Comparison of ENCODE assay signal across 2 cellular contexts in the genomic region with DNA sequence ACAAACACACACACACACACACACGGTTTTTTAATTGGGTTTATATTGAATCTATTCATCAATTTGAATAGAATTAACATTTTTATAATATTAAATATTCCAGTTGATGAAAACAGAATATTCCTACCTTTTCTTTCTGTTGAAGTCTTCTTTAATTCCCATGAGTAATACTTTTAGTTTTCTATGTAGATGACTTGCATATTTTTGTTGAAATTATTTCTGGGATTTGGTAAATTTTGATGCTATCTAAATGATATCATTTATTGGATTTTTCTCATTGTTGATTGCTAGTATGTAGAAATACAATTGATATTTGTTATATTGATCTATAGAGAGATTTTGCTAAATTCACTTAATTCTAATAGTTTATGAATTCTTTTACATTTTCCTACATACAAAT.
TF ChIP-seq lines count a peak whose summit lies in the region.

No MANE protein-coding gene starts in this region.

TF ChIP-seq in A549, 52 proteins besides CTCF, POLR2A, EP300 and RAD21:
- no peak for TF ChIP-seq USF2 (IDR thresholded peaks at IDR 0.05)
- TF ChIP-seq NPAS2 (CRISPR knock-in tag; IDR thresholded peaks at IDR 0.05; ENCODE audit: borderline replicate concordance), result no peak
- TF ChIP-seq ESRRA (IDR thresholded peaks at IDR 0.05; ENCODE audit: borderline replicate concordance, low read length), result no peak
- TF ChIP-seq TFCP2L1 (CRISPR knock-in tag; IDR thresholded peaks at IDR 0.05), result no peak
- TF ChIP-seq RCOR1 (IDR thresholded peaks at IDR 0.05; ENCODE audit: low read depth, low read length), result no peak
- TF ChIP-seq HOXB5 (CRISPR knock-in tag; IDR thresholded peaks at IDR 0.05), result no peak
- TF ChIP-seq MAFK (IDR thresholded peaks at IDR 0.05; ENCODE audit: partially characterized antibody), result peak; percentile 34
- TF ChIP-seq RNF2 (IDR thresholded peaks at IDR 0.05; ENCODE audit: borderline replicate concordance, low read depth), result no peak
- TF ChIP-seq JUNB (IDR thresholded peaks at IDR 0.05), result no peak
- TF ChIP-seq NR3C1 (IDR thresholded peaks at IDR 0.05), result no peak
- TF ChIP-seq HOXB13 (CRISPR knock-in tag; IDR thresholded peaks at IDR 0.05; ENCODE audit: low read depth), result no peak
- peak; percentile 57; the same call in 1 of the 2 replicates for TF ChIP-seq NFE2L2 (conservative IDR thresholded peaks at IDR 0.05; ENCODE audit: low read length)

TF ChIP-seq in GM23338, 12 proteins besides CTCF, POLR2A, EP300 and RAD21:
- TF ChIP-seq, protein P1, sequence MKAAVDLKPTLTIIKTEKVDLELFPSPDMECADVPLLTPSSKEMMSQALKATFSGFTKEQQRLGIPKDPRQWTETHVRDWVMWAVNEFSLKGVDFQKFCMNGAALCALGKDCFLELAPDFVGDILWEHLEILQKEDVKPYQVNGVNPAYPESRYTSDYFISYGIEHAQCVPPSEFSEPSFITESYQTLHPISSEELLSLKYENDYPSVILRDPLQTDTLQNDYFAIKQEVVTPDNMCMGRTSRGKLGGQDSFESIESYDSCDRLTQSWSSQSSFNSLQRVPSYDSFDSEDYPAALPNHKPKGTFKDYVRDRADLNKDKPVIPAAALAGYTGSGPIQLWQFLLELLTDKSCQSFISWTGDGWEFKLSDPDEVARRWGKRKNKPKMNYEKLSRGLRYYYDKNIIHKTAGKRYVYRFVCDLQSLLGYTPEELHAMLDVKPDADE (IDR thresholded peaks at IDR 0.05), result no peak
- TF ChIP-seq JUNB (IDR thresholded peaks at IDR 0.05; ENCODE audit: unreplicated experiment) (no peak), REST (IDR thresholded peaks at IDR 0.05; ENCODE audit: unreplicated experiment) (no peak), NANOG (IDR thresholded peaks at IDR 0.05; ENCODE audit: borderline replicate concordance) (no peak), CREB1 (CRISPR knock-in tag; IDR thresholded peaks at IDR 0.05; ENCODE audit: low read depth) (no peak), ZNF114 (CRISPR knock-in tag; IDR thresholded peaks at IDR 0.05) (no peak), ZNF331 (CRISPR knock-in tag; IDR thresholded peaks at IDR 0.05; ENCODE audit: low read depth) (no peak), EZH2phosphoT487 (IDR thresholded peaks at IDR 0.05; ENCODE audit: unreplicated experiment) (no peak), STAT1 (IDR thresholded peaks at IDR 0.05; ENCODE audit: unreplicated experiment) (no peak), POLR2AphosphoS5 (IDR thresholded peaks at IDR 0.05; ENCODE audit: low read depth) (no peak), ZNF462 (CRISPR knock-in tag; IDR thresholded peaks at IDR 0.05) (no peak), EZH2 (IDR thresholded peaks at IDR 0.05; ENCODE audit: low read depth, unreplicated experiment) (no peak)
